ENCODE assay signal across 1 cellular context in genomic region chr15:64305261-64305660, GRCh38.
TF ChIP-seq lines count a peak whose summit lies in the region.

No MANE protein-coding gene starts in this region.

TF ChIP-seq in IMR-90, 13 proteins besides CTCF, POLR2A, EP300 and RAD21:
- no peak for TF ChIP-seq MXI1 (IDR thresholded peaks at IDR 0.05; ENCODE audit: borderline replicate concordance, low read depth, low read length)
- no peak for TF ChIP-seq RCOR1 (IDR thresholded peaks at IDR 0.05; ENCODE audit: insufficient replicate concordance, low read length)
- no peak for TF ChIP-seq CHD1 (IDR thresholded peaks at IDR 0.05; ENCODE audit: low read depth, low read length)
- TF ChIP-seq CEBPB (IDR thresholded peaks at IDR 0.05; ENCODE audit: low read depth, low read length) = no peak
- no peak for TF ChIP-seq USF2 (IDR thresholded peaks at IDR 0.05; ENCODE audit: low read depth, low read length)
- TF ChIP-seq MAZ (IDR thresholded peaks at IDR 0.05; ENCODE audit: borderline replicate concordance, low read depth, low read length) = no peak
- TF ChIP-seq BHLHE40 (IDR thresholded peaks at IDR 0.05; ENCODE audit: low read depth, low read length) = no peak
- no peak for TF ChIP-seq MAFK (IDR thresholded peaks at IDR 0.05; ENCODE audit: low read depth, low read length)
- TF ChIP-seq RFX5 (IDR thresholded peaks at IDR 0.05; ENCODE audit: low read depth, low read length) = no peak
- no peak for TF ChIP-seq NFE2L2 (IDR thresholded peaks at IDR 0.05; ENCODE audit: low read depth, low read length)
- no peak for TF ChIP-seq SMC3 (IDR thresholded peaks at IDR 0.05; ENCODE audit: low read depth, low read length)
- no peak for TF ChIP-seq FOS (IDR thresholded peaks at IDR 0.05; ENCODE audit: low read depth, low read length)
- TF ChIP-seq, protein P1, sequence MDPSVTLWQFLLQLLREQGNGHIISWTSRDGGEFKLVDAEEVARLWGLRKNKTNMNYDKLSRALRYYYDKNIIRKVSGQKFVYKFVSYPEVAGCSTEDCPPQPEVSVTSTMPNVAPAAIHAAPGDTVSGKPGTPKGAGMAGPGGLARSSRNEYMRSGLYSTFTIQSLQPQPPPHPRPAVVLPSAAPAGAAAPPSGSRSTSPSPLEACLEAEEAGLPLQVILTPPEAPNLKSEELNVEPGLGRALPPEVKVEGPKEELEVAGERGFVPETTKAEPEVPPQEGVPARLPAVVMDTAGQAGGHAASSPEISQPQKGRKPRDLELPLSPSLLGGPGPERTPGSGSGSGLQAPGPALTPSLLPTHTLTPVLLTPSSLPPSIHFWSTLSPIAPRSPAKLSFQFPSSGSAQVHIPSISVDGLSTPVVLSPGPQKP (IDR thresholded peaks at IDR 0.05; ENCODE audit: borderline replicate concordance, low read depth, low read length) = no peak
